ENCODE assay signal across 27 cellular contexts in the genomic region with DNA sequence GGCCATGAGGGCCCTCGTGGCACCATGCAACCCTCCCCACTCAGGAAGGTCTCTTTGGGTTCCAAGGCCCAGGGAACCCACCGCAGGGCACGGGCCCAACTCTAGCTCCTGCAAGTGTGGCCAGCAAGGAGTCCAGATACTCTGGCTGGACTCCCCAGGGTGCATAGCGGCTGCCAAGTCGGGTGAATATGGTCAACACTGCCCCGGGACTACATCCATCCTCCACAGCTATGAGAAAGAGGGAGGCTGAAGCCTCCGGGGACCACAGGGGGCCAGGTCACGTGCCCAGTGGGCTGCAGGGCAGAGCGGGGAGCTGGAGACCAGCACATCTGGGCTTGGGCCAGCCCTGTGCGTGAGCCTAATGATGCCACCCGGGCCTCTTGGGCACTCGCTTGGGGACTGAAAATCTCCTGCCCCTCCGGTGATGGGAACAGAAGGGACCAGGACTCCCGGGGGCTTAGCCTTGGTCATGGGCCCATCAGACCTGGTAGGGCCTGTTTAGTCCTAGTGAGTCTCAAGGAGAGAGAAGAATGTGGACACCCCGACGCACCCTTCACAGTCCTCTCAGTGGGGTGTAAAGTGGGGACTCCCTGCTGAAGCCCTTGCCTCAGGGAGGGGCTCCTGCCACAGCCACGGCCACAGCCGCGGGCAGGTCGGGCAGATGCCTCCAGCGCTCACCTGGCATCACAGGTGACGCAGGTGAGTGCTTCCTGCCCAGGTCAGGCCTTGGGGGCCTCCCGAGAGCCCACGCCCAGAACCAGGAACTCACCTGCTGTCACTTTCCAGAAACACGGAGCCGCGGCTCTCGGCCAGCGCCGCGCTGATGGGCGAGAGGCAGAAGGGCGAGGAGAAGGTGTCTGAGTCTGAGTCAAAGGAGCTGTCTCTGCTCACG. TPM values are rescaled to one million over a fixed set of nuclear protein-coding genes. Genes with fewer than 3 reads are reported as not detected.
"Had no signal": no experiment of that assay in that cellular context is flagged by ENCODE, and none has a peak within 500 bp of the region (broad histone marks: within the 10 kb centered on the region; RNA-seq: fewer than 3 reads in every experiment).

No MANE protein-coding gene starts in this region.

- H2AFZ ChIP-seq: parathyroid adenoma had no signal

- H3K36me3 ChIP-seq: breast epithelium, gastrocnemius medialis, transverse colon had no signal

- H3K27me3 Mint-ChIP-seq: activated CD4-positive, alpha-beta memory T cell treated with anti-CD3 and anti-CD28 coated beads, Interleukin-2, amount 10 ng/mL, durations not matched to agents 7 days and 5 days; activated T-cell treated with anti-CD3 and anti-CD28 coated beads, Interleukin-2, amount 50 U/mL, for 24 hours had no signal

- H3K9me3 Mint-ChIP-seq: activated CD4-positive, alpha-beta memory T cell treated with anti-CD3 and anti-CD28 coated beads, Interleukin-2, amount 10 ng/mL, durations not matched to agents 7 days and 5 days; activated CD4-positive, alpha-beta T cell treated with anti-CD3 and anti-CD28 coated beads, Interleukin-2, amount 10 ng/mL, durations not matched to agents 7 days and 5 days; activated naive CD4-positive, alpha-beta T cell treated with anti-CD3 and anti-CD28 coated beads, Interleukin-2, amount 50 U/mL, for 72 hours; activated T-cell treated with anti-CD3 and anti-CD28 coated beads, Interleukin-2, amount 50 U/mL, for 24 hours; dendritic cell treated with granulocyte-macrophage colony-stimulating factor and Interleukin-4, amounts not matched to agents 40 ng/mL and 50 ng/mL, for 4 days; T-helper 1 cell treated with Interleukin-12 subunit alpha and Interleukin-12 subunit beta and Interleukin-4 antibody, amounts not matched to agents 30 μg/mL and 1 μg/mL, for 36 hours had no signal

- H3K9ac ChIP-seq: parathyroid adenoma had no signal

- H3K27ac ChIP-seq: epithelial cell of prostate, parathyroid adenoma, testis, transverse colon had no signal

- H3K9me3 ChIP-seq: breast epithelium, gastrocnemius medialis, testis, transverse colon had no signal

- H3K27me3 ChIP-seq: breast epithelium, gastrocnemius medialis, testis, transverse colon had no signal

- H3K4me3 Mint-ChIP-seq: activated CD4-positive, alpha-beta memory T cell treated with anti-CD3 and anti-CD28 coated beads, Interleukin-2, amount 10 ng/mL, durations not matched to agents 7 days and 5 days; activated CD4-positive, alpha-beta T cell treated with anti-CD3 and anti-CD28 coated beads, Interleukin-2, amount 10 ng/mL, durations not matched to agents 7 days and 5 days; activated T-cell treated with anti-CD3 and anti-CD28 coated beads, Interleukin-2, amount 50 U/mL, for 24 hours; dendritic cell treated with granulocyte-macrophage colony-stimulating factor and Interleukin-4, amounts not matched to agents 40 ng/mL and 50 ng/mL, for 4 days; T-helper 1 cell treated with Interleukin-12 subunit alpha and Interleukin-12 subunit beta and Interleukin-4 antibody, amounts not matched to agents 30 μg/mL and 1 μg/mL, for 36 hours; WTC11 had no signal

- ATAC-seq: stimulated activated naive CD8-positive, alpha-beta T cell treated with anti-CD3 and anti-CD28 coated beads, Interleukin-15, Interleukin-2, amounts not matched to agents 100 U/mL and 50 U/mL, for 24 hours had no signal

- H3K4me3 ChIP-seq: breast epithelium, gastrocnemius medialis, testis, transverse colon had no signal

- H3K27ac Mint-ChIP-seq: activated CD4-positive, alpha-beta memory T cell treated with anti-CD3 and anti-CD28 coated beads, Interleukin-2, amount 10 ng/mL, durations not matched to agents 7 days and 5 days; activated CD4-positive, alpha-beta T cell treated with anti-CD3 and anti-CD28 coated beads, Interleukin-2, amount 10 ng/mL, durations not matched to agents 7 days and 5 days; activated naive CD4-positive, alpha-beta T cell treated with anti-CD3 and anti-CD28 coated beads, Interleukin-2, amount 50 U/mL, for 72 hours; activated T-cell treated with anti-CD3 and anti-CD28 coated beads, Interleukin-2, amount 50 U/mL, for 24 hours; dendritic cell treated with granulocyte-macrophage colony-stimulating factor and Interleukin-4, amounts not matched to agents 40 ng/mL and 50 ng/mL, for 4 days; T-helper 1 cell treated with Interleukin-12 subunit alpha and Interleukin-12 subunit beta and Interleukin-4 antibody, amounts not matched to agents 30 μg/mL and 1 μg/mL, for 36 hours; WTC11 had no signal

- DNase-seq: activated CD4-positive, alpha-beta memory T cell treated with anti-CD3 and anti-CD28 coated beads, Interleukin-2, amount 10 ng/mL, durations not matched to agents 7 days and 5 days; activated CD4-positive, alpha-beta T cell treated with anti-CD3 and anti-CD28 coated beads for 1 hour; activated CD4-positive, alpha-beta T cell treated with anti-CD3 and anti-CD28 coated beads, Interleukin-2, amount 10 ng/mL, durations not matched to agents 7 days and 5 days; activated CD8-positive, alpha-beta memory T cell treated with anti-CD3 and anti-CD28 coated beads, Interleukin-2, amount 50 U/mL, for 48 hours; activated T-cell treated with anti-CD3 and anti-CD28 coated beads, Interleukin-2, amount 50 U/mL, for 24 hours; central memory CD4-positive, alpha-beta T cell; gastrocnemius medialis; glutamatergic neuron; islet precursor cell; left colon; mammary epithelial cell; nucleus accumbens; stimulated activated CD4-positive, alpha-beta T cell treated with anti-CD3 and anti-CD28 coated beads, Interleukin-12 subunit alpha, Interleukin-12 subunit beta, amount 100 ng/mL, for 4 hours; stimulated activated CD4-positive, alpha-beta T cell treated with anti-CD3 and anti-CD28 coated beads, Interleukin-4, amount 100 ng/mL, for 1 hour; stimulated activated naive CD8-positive, alpha-beta T cell treated with anti-CD3 and anti-CD28 coated beads, Interleukin-15, Interleukin-2, amounts not matched to agents 100 U/mL and 50 U/mL, for 24 hours; SW 1271; T1000; testis; transverse colon had no signal

- H3K36me3 Mint-ChIP-seq: activated naive CD4-positive, alpha-beta T cell treated with anti-CD3 and anti-CD28 coated beads, Interleukin-2, amount 50 U/mL, for 72 hours had no signal

- FAIRE-seq: endometrium had no signal

RNA-seq across cellular contexts. Expression of a gene that starts 26.8 kb away (rescaled TPM):
- total RNA-seq: activated CD4-positive, alpha-beta memory T cell treated with anti-CD3 and anti-CD28 coated beads, Interleukin-2, amount 10 ng/mL, durations not matched to agents 7 days and 5 days; activated CD4-positive, alpha-beta T cell treated with anti-CD3 and anti-CD28 coated beads, Interleukin-2, amount 10 ng/mL, durations not matched to agents 7 days and 5 days had no signal
